ENCODE assay signal across 21 cellular contexts in the genomic region with DNA sequence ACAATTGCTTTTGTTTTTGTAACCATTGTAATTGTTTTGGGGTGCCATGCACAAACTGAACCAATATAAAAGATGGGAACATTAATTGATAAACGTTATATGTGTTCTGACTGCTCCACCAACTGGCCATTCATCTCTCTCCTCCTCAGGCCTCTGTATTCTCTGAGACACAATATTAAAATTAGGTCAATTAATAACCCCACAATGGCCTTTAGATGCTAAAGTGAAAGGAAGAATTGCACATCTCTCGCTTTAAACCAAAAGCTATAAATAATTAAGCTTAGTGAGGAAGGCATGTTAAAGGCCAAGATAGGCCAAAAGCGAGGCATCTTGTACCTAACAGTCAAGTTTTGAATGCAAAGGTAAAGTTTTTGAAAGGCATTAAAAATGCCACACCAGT.
DNase-seq lines count a peak whose midpoint lies in the region; ATAC-seq and TF ChIP-seq lines count a peak whose summit lies in the region.
"Had no signal": no experiment of that assay in that cellular context is flagged by ENCODE, and none has a peak within 500 bp of the region (broad histone marks: within the 10 kb centered on the region; RNA-seq: fewer than 3 reads in every experiment).

No MANE protein-coding gene starts in this region.

- H3K36me3 ChIP-seq in Loucy (ENCODE audit: insufficient read depth, low read length) (no peaks in the 10 kb centered on the region), A673 (ENCODE audit: insufficient read depth, low read length, poor library complexity, severe bottlenecking) (no peaks in the 10 kb centered on the region)

- ATAC-seq in GM18870 (IDR thresholded peaks at IDR 0.05; ENCODE audit: unreplicated experiment) (peak; percentile 86), HG02798 (IDR thresholded peaks at IDR 0.05; ENCODE audit: poor library complexity, unreplicated experiment) (peak; percentile 49), GM21367 (IDR thresholded peaks at IDR 0.05; ENCODE audit: unreplicated experiment) (no peak)
- ATAC-seq: K562, PC-3 had no signal

- no peak overlapping the region for H3K9ac ChIP-seq in Loucy (ENCODE audit: low read depth, low read length, poor library complexity, severe bottlenecking)
- H3K9ac ChIP-seq: SK-N-SH had no signal

- H3K4me3 ChIP-seq in Loucy (ENCODE audit: low read length, poor library complexity, severe bottlenecking) (no peak overlapping the region), A673 (ENCODE audit: low read depth, low read length, poor library complexity, severe bottlenecking) (no peak overlapping the region)
- H3K4me3 ChIP-seq: K562 had no signal

- CTCF ChIA-PET in A673 (lab: Charles Lee), result no interaction called here

- no peaks in the 10 kb centered on the region for H3K36me3 Mint-ChIP-seq in osteocyte (ENCODE audit: unreplicated experiment)
- H3K36me3 Mint-ChIP-seq: CD14-positive monocyte had no signal

- DNase-seq in activated effector memory CD4-positive, alpha-beta T cell treated with Interleukin-2 at 50 U/mL for 16 hours, result no peak
- DNase-seq in A673 (ENCODE audit: low spot score) (no peak), osteocyte (ENCODE audit: extremely low spot score, unreplicated experiment) (no peak)
- DNase-seq: AML-193, DMS79 treated with DMSO at 0.1 percent for 48 hours, NCI-H1105 treated with DMSO at 0.1 percent for 48 hours, NCI-H1694 treated with DMSO at 0.1 percent for 48 hours, NCI-H2107, NCI-H2227 treated with DMSO at 0.1 percent for 48 hours, NCI-H510A treated with DMSO at 0.1 percent for 48 hours, NCI-H774, PC-3, RPMI8226, SHP77 treated with DMSO at 0.1 percent for 48 hours, SK-N-SH had no signal

- 0 out of 2 replicates have a peak overlapping the region, but pooled peaks have one; percentile 2 for H2AFZ ChIP-seq in Loucy (ENCODE audit: low read length)

- POLR2A ChIA-PET in A673 (lab: Charles Lee; ENCODE audit: low non-redundant PET), result no interaction called here

- H3K9me2 ChIP-seq in Loucy (replicated peaks; ENCODE audit: low read depth, low read length), result no peaks in the 10 kb centered on the region
- H3K9me2 ChIP-seq: SK-N-SH had no signal

- BruUV-seq in A673 (replicated peaks; lab: Mats Ljungman, UMichigan), result no TSS peak

- H3K27ac ChIP-seq in A673 (ENCODE audit: low read depth, low read length, poor library complexity, severe bottlenecking), result no peak overlapping the region

- H3K27me3 ChIP-seq in Loucy (ENCODE audit: insufficient read depth, low read length, poor library complexity, severe bottlenecking) (no peaks in the 10 kb centered on the region), A673 (replicated peaks; ENCODE audit: insufficient read depth, low read depth, low read length, poor library complexity) (no peaks in the 10 kb centered on the region)

- H3K27ac Mint-ChIP-seq in osteocyte (ENCODE audit: unreplicated experiment), result no peak overlapping the region
- H3K27ac Mint-ChIP-seq: CD14-positive monocyte had no signal

- H3K4me2 ChIP-seq in Loucy (ENCODE audit: low read depth, low read length, poor library complexity, severe bottlenecking), result no peak overlapping the region
- H3K4me2 ChIP-seq: SK-N-SH had no signal

- no peaks in the 10 kb centered on the region for H3F3A ChIP-seq in Loucy (ENCODE audit: low read depth)

- H3K9me3 ChIP-seq in Loucy (ENCODE audit: insufficient read depth, low read depth, low read length) (no peaks in the 10 kb centered on the region), A673 (ENCODE audit: low read depth, low read length, poor library complexity, severe bottlenecking) (no peaks in the 10 kb centered on the region)
- H3K9me3 ChIP-seq: SK-N-SH had no signal

- H3K4me1 ChIP-seq in Loucy (ENCODE audit: insufficient read depth, low read length, poor library complexity, severe bottlenecking) (peaks cover 18% of the 10 kb centered on the region), A673 (ENCODE audit: insufficient read depth, low read length, poor library complexity, severe bottlenecking) (peaks cover 28% of the 10 kb centered on the region)

- H3K4me1 Mint-ChIP-seq in osteocyte (ENCODE audit: unreplicated experiment), result no peaks in the 10 kb centered on the region
- H3K4me1 Mint-ChIP-seq: CD14-positive monocyte had no signal

- H3K27me3 Mint-ChIP-seq in osteocyte (ENCODE audit: unreplicated experiment), result peaks cover 4% of the 10 kb centered on the region

- H3K79me2 ChIP-seq in Loucy (ENCODE audit: insufficient read depth, low read length), result no peaks in the 10 kb centered on the region

- intact Hi-C loops in A673 (cut with micrococcal nuclease; ENCODE audit: unreplicated experiment), result no loop called here

- TF ChIP-seq CTCF in Loucy (conservative IDR thresholded peaks at IDR 0.05; ENCODE audit: low read length) (no peak), A673 (conservative IDR thresholded peaks at IDR 0.05; ENCODE audit: low read depth, low read length) (no peak), osteocyte (IDR thresholded peaks at IDR 0.05) (no peak)

- H3K9me3 Mint-ChIP-seq in osteocyte (ENCODE audit: unreplicated experiment), result no peaks in the 10 kb centered on the region

- H3K4me3 Mint-ChIP-seq in osteocyte (ENCODE audit: unreplicated experiment), result no peak overlapping the region
- H3K4me3 Mint-ChIP-seq: CD14-positive monocyte had no signal

- H4K20me1 ChIP-seq in Loucy (ENCODE audit: insufficient read depth, low read length, poor library complexity, severe bottlenecking), result no peaks in the 10 kb centered on the region
